20 cellular contexts compared by ENCODE assay signal in genomic region chr5:137200906-137201305, GRCh38.
DNase-seq lines count a peak whose midpoint lies in the region; ATAC-seq and TF ChIP-seq lines count a peak whose summit lies in the region.
"Had no signal": no experiment of that assay in that cellular context is flagged by ENCODE, and none has a peak within 500 bp of the region (broad histone marks: within the 10 kb centered on the region; RNA-seq: fewer than 3 reads in every experiment).

No MANE protein-coding gene starts in this region.

- DNase-seq in GM23338 (ENCODE audit: low spot score) (peak; percentile 62), NT2/D1 (ENCODE audit: low read depth, low spot score) (peak; percentile 69), iPS DF 6.9 (ENCODE audit: low read depth, low spot score) (peak; percentile 11), neuronal stem cell (ENCODE audit: low spot score) (peak; percentile 27), osteocyte (ENCODE audit: extremely low spot score, unreplicated experiment) (no peak), left ventricle myocardium inferior (no peak), DMS79 (lab: John Stamatoyannopoulos, UW) (no peak)
- DNase-seq: BE2C; CD4-positive, CD25-positive, alpha-beta regulatory T cell; COR-L47; DMS 273 treated with DMSO at 0.1 percent for 48 hours; GF-D8; HFFc6; NCI-H1092 treated with DMSO at 0.1 percent for 48 hours; NCI-H2081; NCI-H2171 treated with DMSO at 0.1 percent for 48 hours; NCI-H446; NCI-H526 treated with DMSO at 0.1 percent for 48 hours; Peyer's patch had no signal

- H3K4me2 ChIP-seq in GM23338 = no peak overlapping the region
- H3K4me2 ChIP-seq in neuronal stem cell (ENCODE audit: insufficient read depth, low read length, poor library complexity, severe bottlenecking) = no peak overlapping the region

- H2BK5ac ChIP-seq in neuronal stem cell (ENCODE audit: low read length) = no peak overlapping the region

- no peak overlapping the region for H2BK120ac ChIP-seq in neuronal stem cell (ENCODE audit: low read depth, low read length)

- H3K27ac Mint-ChIP-seq in GM23338 (no peak overlapping the region), osteocyte (ENCODE audit: unreplicated experiment) (no peak overlapping the region)
- H3K27ac Mint-ChIP-seq: CD4-positive, CD25-positive, alpha-beta regulatory T cell had no signal

- H3K36me3 ChIP-seq in GM23338 (ENCODE audit: insufficient read depth) = no peaks in the 10 kb centered on the region
- no peaks in the 10 kb centered on the region for H3K36me3 ChIP-seq in NT2/D1 (ENCODE audit: insufficient read depth, insufficient read length, low read length)
- H3K36me3 ChIP-seq in iPS DF 6.9 (ENCODE audit: control insufficient read depth, insufficient read depth, low read length) = no peaks in the 10 kb centered on the region
- no peaks in the 10 kb centered on the region for H3K36me3 ChIP-seq in neuronal stem cell (replicated peaks in 1 of 2; ENCODE audit: control insufficient read depth in 2 of 2, insufficient read depth in 2 of 2, low read length in 2 of 2)
- no peaks in the 10 kb centered on the region for H3K36me3 ChIP-seq in left ventricle myocardium inferior
- H3K36me3 ChIP-seq: BE2C, Peyer's patch had no signal

- no peaks in the 10 kb centered on the region for H3K27me3 ChIP-seq in GM23338 (ENCODE audit: insufficient read depth)
- H3K27me3 ChIP-seq in NT2/D1 (ENCODE audit: insufficient read depth, insufficient read length) = no peaks in the 10 kb centered on the region
- no peaks in the 10 kb centered on the region for H3K27me3 ChIP-seq in iPS DF 6.9 (ENCODE audit: control insufficient read depth, insufficient read depth, low read length)
- H3K27me3 ChIP-seq in neuronal stem cell (ENCODE audit: control insufficient read depth in 3 of 3, insufficient read depth in 3 of 3, low read depth in 1 of 3, low read length in 3 of 3) = no peaks in the 10 kb centered on the region
- H3K27me3 ChIP-seq in left ventricle myocardium inferior (ENCODE audit: low read depth) = peaks cover 5% of the 10 kb centered on the region
- H3K27me3 ChIP-seq: BE2C, Peyer's patch had no signal

- H3F3A ChIP-seq in GM23338 (replicated peaks; ENCODE audit: low read depth) = no peaks in the 10 kb centered on the region

- no peaks in the 10 kb centered on the region for H3K79me1 ChIP-seq in neuronal stem cell (ENCODE audit: low read depth, low read length)

- H3K18ac ChIP-seq in neuronal stem cell (ENCODE audit: low read length) = no peak overlapping the region

- H3K9me3 Mint-ChIP-seq in GM23338 (no peaks in the 10 kb centered on the region; the same call in 2 of the 3 replicates), osteocyte (ENCODE audit: unreplicated experiment) (no peaks in the 10 kb centered on the region)
- H3K9me3 Mint-ChIP-seq: HFFc6 had no signal

- TF ChIP-seq CTCF in GM23338 (conservative IDR thresholded peaks at IDR 0.05; ENCODE audit: low read depth in 2 of 2) = no peak
- TF ChIP-seq CTCF in osteocyte (IDR thresholded peaks at IDR 0.05) = no peak
- TF ChIP-seq CTCF in left ventricle myocardium inferior (IDR thresholded peaks at IDR 0.05; ENCODE audit: borderline replicate concordance) = no peak

- no peak overlapping the region for H3K4ac ChIP-seq in neuronal stem cell (ENCODE audit: low read length)

- H3K9ac ChIP-seq in NT2/D1 (ENCODE audit: insufficient read length, low read depth) (no peak overlapping the region), neuronal stem cell (ENCODE audit: low read depth, low read length, poor library complexity) (no peak overlapping the region)

- peak; percentile 81 for ATAC-seq in GM23338

- peaks cover 32% of the 10 kb centered on the region for H3K4me1 ChIP-seq in GM23338 (ENCODE audit: insufficient read depth)
- H3K4me1 ChIP-seq in NT2/D1 (ENCODE audit: insufficient read depth, insufficient read length) = peaks cover 4% of the 10 kb centered on the region
- no peaks in the 10 kb centered on the region for H3K4me1 ChIP-seq in iPS DF 6.9 (ENCODE audit: control insufficient read depth, insufficient read depth, low read length)
- peaks cover 13 to 33% of the 10 kb centered on the region in 2 donors for H3K4me1 ChIP-seq in neuronal stem cell (ENCODE audit: control insufficient read depth in 2 of 2, insufficient read depth in 1 of 2, low read depth in 1 of 2, low read length in 2 of 2)
- H3K4me1 ChIP-seq in left ventricle myocardium inferior = peaks cover 5% of the 10 kb centered on the region
- H3K4me1 ChIP-seq: BE2C, Peyer's patch had no signal

- no peak overlapping the region for H4K91ac ChIP-seq in neuronal stem cell (ENCODE audit: low read depth, low read length, poor library complexity)

- no peak overlapping the region for H3K4me3 ChIP-seq in GM23338
- no peak overlapping the region for H3K4me3 ChIP-seq in NT2/D1 (ENCODE audit: insufficient read length, low read depth)
- no peak overlapping the region for H3K4me3 ChIP-seq in iPS DF 6.9 (ENCODE audit: low read length)
- H3K4me3 ChIP-seq in neuronal stem cell (ENCODE audit: low read length in 2 of 2) = no peak overlapping the region
- H3K4me3 ChIP-seq in left ventricle myocardium inferior = no peak overlapping the region
- H3K4me3 ChIP-seq: Peyer's patch had no signal

- 0 out of 3 replicates have a peak overlapping the region, but pooled peaks have one; percentile 7 for H3K4me3 Mint-ChIP-seq in GM23338
- no peak overlapping the region for H3K4me3 Mint-ChIP-seq in osteocyte (ENCODE audit: unreplicated experiment)
- H3K4me3 Mint-ChIP-seq: CD4-positive, CD25-positive, alpha-beta regulatory T cell had no signal

- H2AK5ac ChIP-seq in neuronal stem cell (ENCODE audit: low read depth, low read length) = no peak overlapping the region

- H3K9me2 ChIP-seq in GM23338 (ENCODE audit: insufficient read depth) = peaks cover 6% of the 10 kb centered on the region

- H3K9me3 ChIP-seq in NT2/D1 (ENCODE audit: insufficient read depth, low read length) = 0 out of 2 replicates have a peak, but pooled peaks cover 4% of the 10 kb centered on the region
- H3K9me3 ChIP-seq in iPS DF 6.9 (ENCODE audit: control insufficient read depth, insufficient read depth, low read length) = no peaks in the 10 kb centered on the region
- no peaks in the 10 kb centered on the region for H3K9me3 ChIP-seq in neuronal stem cell (replicated peaks in 1 of 2; ENCODE audit: control insufficient read depth in 2 of 2, insufficient read depth in 1 of 2, low read depth in 1 of 2, low read length in 2 of 2)
- H3K9me3 ChIP-seq in left ventricle myocardium inferior (replicated peaks) = no peaks in the 10 kb centered on the region
- H3K9me3 ChIP-seq: BE2C, Peyer's patch had no signal

- H4K8ac ChIP-seq in neuronal stem cell (ENCODE audit: low read depth, low read length) = no peak overlapping the region

- H3K4me1 Mint-ChIP-seq in GM23338 = peaks cover 29% of the 10 kb centered on the region
- peaks cover 30% of the 10 kb centered on the region for H3K4me1 Mint-ChIP-seq in osteocyte (ENCODE audit: unreplicated experiment)
- H3K4me1 Mint-ChIP-seq: CD4-positive, CD25-positive, alpha-beta regulatory T cell had no signal

- no peaks in the 10 kb centered on the region for H4K20me1 ChIP-seq in GM23338 (replicated peaks; ENCODE audit: insufficient read depth)

- no CpG with 5 or more reads among the region's 1 CpG for WGBS in iPS DF 6.9 (ENCODE audit: insufficient coverage, insufficient read length)
- no CpG with 5 or more reads among the region's 1 CpG for WGBS in neuronal stem cell (ENCODE audit: extremely low coverage in 2 of 2, insufficient read length in 2 of 2, insufficient replicate concordance in 1 of 2), 2 donors

- no peak overlapping the region for H3K14ac ChIP-seq in neuronal stem cell (ENCODE audit: low read length)

- H2AFZ ChIP-seq in GM23338 (no peak overlapping the region), neuronal stem cell (ENCODE audit: low read length) (no peak overlapping the region)

- no peak overlapping the region for H2BK15ac ChIP-seq in neuronal stem cell (ENCODE audit: low read length)

- H3K23ac ChIP-seq in neuronal stem cell (ENCODE audit: low read depth, low read length, poor library complexity) = no peak overlapping the region

- no peaks in the 10 kb centered on the region for H3K79me2 ChIP-seq in GM23338 (replicated peaks; ENCODE audit: insufficient read depth)

- H3K27ac ChIP-seq in GM23338 (ENCODE audit: low read depth) = peak overlapping the region; percentile 56; the same call in 1 of the 2 replicates
- H3K27ac ChIP-seq in iPS DF 6.9 (ENCODE audit: low read length) = no peak overlapping the region
- H3K27ac ChIP-seq in neuronal stem cell (replicated peaks; ENCODE audit: low read length) = no peak overlapping the region
- H3K27ac ChIP-seq in left ventricle myocardium inferior (replicated peaks) = no peak overlapping the region
- H3K27ac ChIP-seq: HL-60, Peyer's patch had no signal

- intact Hi-C loops in left ventricle myocardium inferior (cut with micrococcal nuclease) = no loop called here

- H2BK12ac ChIP-seq in neuronal stem cell (ENCODE audit: low read length) = no peak overlapping the region

- H3K27me3 Mint-ChIP-seq in GM23338 (ENCODE audit: insufficient read depth, low read depth, poor library complexity) (no peaks in the 10 kb centered on the region), osteocyte (ENCODE audit: unreplicated experiment) (no peaks in the 10 kb centered on the region)

- no peaks in the 10 kb centered on the region; the same call in 2 of the 3 replicates for H3K36me3 Mint-ChIP-seq in GM23338 (ENCODE audit: low read depth)
- peaks cover 7% of the 10 kb centered on the region for H3K36me3 Mint-ChIP-seq in osteocyte (ENCODE audit: unreplicated experiment)
- H3K36me3 Mint-ChIP-seq: CD4-positive, CD25-positive, alpha-beta regulatory T cell had no signal

TF ChIP-seq in GM23338, 12 proteins besides CTCF, POLR2A, EP300 and RAD21 (continues in another document):
- peak; percentile 77 for TF ChIP-seq NANOG (IDR thresholded peaks at IDR 0.05; ENCODE audit: borderline replicate concordance)

Comparison
In these comparisons a context has a peak if more than half of its experiments do, and no peak if none do; other contexts are left out.
1. DNase-seq: peak in GM23338 (single experiment), NT2/D1 (single experiment), iPS DF 6.9 (single experiment) and neuronal stem cell (single experiment); none in osteocyte (single experiment), left ventricle myocardium inferior (single experiment) and DMS79 (single experiment).